Comparison of ENCODE assay signal across 26 cellular contexts in genomic region chr1:223487514-223488259, GRCh38.
DNase-seq lines count a peak whose midpoint lies in the region; ATAC-seq and TF ChIP-seq lines count a peak whose summit lies in the region.
"Had no signal": no experiment of that assay in that cellular context is flagged by ENCODE, and none has a peak within 500 bp of the region (broad histone marks: within the 10 kb centered on the region; RNA-seq: fewer than 3 reads in every experiment).

No MANE protein-coding gene starts in this region.

- no peak overlapping the region for H3K4me3 ChIP-seq in GM23338
- no peak overlapping the region for H3K4me3 ChIP-seq in lung
- no peak overlapping the region for H3K4me3 ChIP-seq in Peyer's patch
- H3K4me3 ChIP-seq: BLaER1 treated with 17β-estradiol and CSF1 and Interleukin-3, amounts not matched to agents 10 nM and 100 nM; gastrocnemius medialis; hepatocyte; K562; uterus had no signal

- no peaks in the 10 kb centered on the region for H3K27me3 ChIP-seq in GM23338 (ENCODE audit: insufficient read depth)
- H3K27me3 ChIP-seq in lung (ENCODE audit: control insufficient read depth, insufficient read depth): no peaks in the 10 kb centered on the region
- H3K27me3 ChIP-seq in Peyer's patch: no peaks in the 10 kb centered on the region
- H3K27me3 ChIP-seq: BLaER1 treated with 17β-estradiol and CSF1 and Interleukin-3, amounts not matched to agents 10 nM and 100 nM; uterus had no signal

- H3F3A ChIP-seq in GM23338 (replicated peaks; ENCODE audit: low read depth): no peaks in the 10 kb centered on the region

- H3K9me2 ChIP-seq in GM23338 (ENCODE audit: insufficient read depth): peaks cover 3% of the 10 kb centered on the region; the same call in 1 of the 2 replicates

- ATAC-seq in GM23338: peak; percentile 46
- peak; percentile 48 for ATAC-seq in lung (ENCODE audit: insufficient read depth, low FRiP score)
- no peak for ATAC-seq in HG02678 (IDR thresholded peaks at IDR 0.05; ENCODE audit: unreplicated experiment)
- no peak for ATAC-seq in GM21423 (IDR thresholded peaks at IDR 0.05; ENCODE audit: unreplicated experiment)
- ATAC-seq: activated CD8-positive, alpha-beta memory T cell treated with anti-CD3 and anti-CD28 coated beads, Interleukin-2, amount 10 ng/mL, durations not matched to agents 7 days and 5 days; gastrocnemius medialis; K562; left colon; naive thymus-derived CD8-positive, alpha-beta T cell; Panc1 had no signal

- peak overlapping the region; percentile 20; the same call in 1 of the 2 replicates for H3K27ac Mint-ChIP-seq in GM23338
- H3K27ac Mint-ChIP-seq: activated CD8-positive, alpha-beta memory T cell treated with anti-CD3 and anti-CD28 coated beads, Interleukin-2, amount 10 ng/mL, durations not matched to agents 7 days and 5 days had no signal

- H2AFZ ChIP-seq in GM23338: peak overlapping the region; percentile 33
- H2AFZ ChIP-seq: hepatocyte had no signal

- WGBS in lung, 2 donors: 64 to 76% methylated on average over 10 of the region's 10 CpGs

- H3K9me3 Mint-ChIP-seq in GM23338: no peaks in the 10 kb centered on the region
- H3K9me3 Mint-ChIP-seq: naive thymus-derived CD8-positive, alpha-beta T cell had no signal

- H3K79me2 ChIP-seq in GM23338 (replicated peaks; ENCODE audit: insufficient read depth): no peaks in the 10 kb centered on the region
- H3K79me2 ChIP-seq: hepatocyte had no signal

- H3K4me1 ChIP-seq in GM23338 (ENCODE audit: insufficient read depth) (peaks cover 19% of the 10 kb centered on the region), lung (ENCODE audit: control insufficient read depth in 2 of 2, insufficient read depth in 2 of 2, low read length in 2 of 2) (peaks cover 0 to 3% of the 10 kb centered on the region in 2 donors), Peyer's patch (no peaks in the 10 kb centered on the region)
- H3K4me1 ChIP-seq: gastrocnemius medialis, uterus had no signal

- 0 out of 3 replicates have a peak, but pooled peaks cover 2% of the 10 kb centered on the region for H3K36me3 Mint-ChIP-seq in GM23338 (ENCODE audit: low read depth)
- H3K36me3 Mint-ChIP-seq: activated CD8-positive, alpha-beta memory T cell treated with anti-CD3 and anti-CD28 coated beads, Interleukin-2, amount 10 ng/mL, durations not matched to agents 7 days and 5 days; naive thymus-derived CD8-positive, alpha-beta T cell had no signal

- H3K27ac ChIP-seq in GM23338 (ENCODE audit: low read depth) (no peak overlapping the region; the same call in 1 of the 2 replicates), lung (ENCODE audit: low read depth in 1 of 2, low read length in 1 of 2) (peak overlapping the region in 1 of 2 donors; percentile 1), Peyer's patch (no peak overlapping the region)
- H3K27ac ChIP-seq: BLaER1 treated with 17β-estradiol and CSF1 and Interleukin-3, amounts not matched to agents 10 nM and 100 nM; gastrocnemius medialis; hepatocyte; uterus had no signal

- H4K20me1 ChIP-seq in GM23338 (replicated peaks; ENCODE audit: insufficient read depth): no peaks in the 10 kb centered on the region
- H4K20me1 ChIP-seq: BLaER1 treated with 17β-estradiol and CSF1 and Interleukin-3, amounts not matched to agents 10 nM and 100 nM had no signal

- H3K4me3 Mint-ChIP-seq in GM23338: no peak overlapping the region; the same call in 2 of the 3 replicates
- H3K4me3 Mint-ChIP-seq: activated CD8-positive, alpha-beta memory T cell treated with anti-CD3 and anti-CD28 coated beads, Interleukin-2, amount 10 ng/mL, durations not matched to agents 7 days and 5 days; naive thymus-derived CD8-positive, alpha-beta T cell had no signal

- H3K9me3 ChIP-seq in lung (ENCODE audit: control insufficient read depth in 2 of 2, insufficient read depth in 1 of 2, low read length in 1 of 2): no peaks in the 10 kb centered on the region
- no peaks in the 10 kb centered on the region for H3K9me3 ChIP-seq in Peyer's patch
- H3K9me3 ChIP-seq: BLaER1 treated with 17β-estradiol and CSF1 and Interleukin-3, amounts not matched to agents 10 nM and 100 nM; gastrocnemius medialis; uterus had no signal

- DNase-seq in GM23338 (ENCODE audit: low spot score): peak; percentile 36
- peak; percentile 77 for DNase-seq in NCI-H1105 treated with DMSO at 0.1 percent for 48 hours (lab: John Stamatoyannopoulos, UW)
- peak; percentile 15 for DNase-seq in NCI-H774 (lab: John Stamatoyannopoulos, UW)
- peak; percentile 74 for DNase-seq in lung (ENCODE audit: low spot score)
- DNase-seq in AG20443 (ENCODE audit: low spot score): no peak
- DNase-seq in Peyer's patch: no peak
- DNase-seq: activated CD4-positive, alpha-beta T cell treated with anti-CD3 and anti-CD28 coated beads, Interleukin-2, amount 50 U/mL, for 1 hour; activated CD8-positive, alpha-beta memory T cell treated with anti-CD3 and anti-CD28 coated beads, Interleukin-2, amount 10 ng/mL, durations not matched to agents 7 days and 5 days; activated naive CD4-positive, alpha-beta T cell; activated T-cell treated with anti-CD3 and anti-CD28 coated beads, Interleukin-2, amount 50 U/mL, for 48 hours; cerebellar nuclear complex; gastrocnemius medialis; HCEC 1CT; left colon; midbrain; naive thymus-derived CD8-positive, alpha-beta T cell; NCI-H2227 treated with DMSO at 0.1 percent for 48 hours; SIG-M5; stimulated activated naive CD4-positive, alpha-beta T cell treated with Interleukin-2 at 50 U/mL for 16 hours; uterus had no signal

- no peaks in the 10 kb centered on the region for H3K36me3 ChIP-seq in GM23338 (ENCODE audit: insufficient read depth)
- no peaks in the 10 kb centered on the region for H3K36me3 ChIP-seq in lung (ENCODE audit: control insufficient read depth in 2 of 2, insufficient read depth in 2 of 2, low read length in 2 of 2)
- no peaks in the 10 kb centered on the region for H3K36me3 ChIP-seq in Peyer's patch
- H3K36me3 ChIP-seq: BLaER1 treated with 17β-estradiol and CSF1 and Interleukin-3, amounts not matched to agents 10 nM and 100 nM; gastrocnemius medialis; uterus had no signal

- peak overlapping the region; percentile 25; the same call in 1 of the 2 replicates for H3K4me2 ChIP-seq in GM23338
- H3K4me2 ChIP-seq: BLaER1 treated with 17β-estradiol and CSF1 and Interleukin-3, amounts not matched to agents 10 nM and 100 nM; hepatocyte had no signal

- TF ChIP-seq CTCF in GM23338 (conservative IDR thresholded peaks at IDR 0.05; ENCODE audit: low read depth in 2 of 2) (no peak), lung (IDR thresholded peaks at IDR 0.05; ENCODE audit: control extremely low read depth, extremely low read depth) (no peak), Peyer's patch (IDR thresholded peaks at IDR 0.05) (no peak)

- H3K4me1 Mint-ChIP-seq in GM23338: peaks cover 22% of the 10 kb centered on the region
- H3K4me1 Mint-ChIP-seq: activated CD8-positive, alpha-beta memory T cell treated with anti-CD3 and anti-CD28 coated beads, Interleukin-2, amount 10 ng/mL, durations not matched to agents 7 days and 5 days had no signal

- H3K27me3 Mint-ChIP-seq in GM23338 (ENCODE audit: insufficient read depth, low read depth, poor library complexity): peaks cover 3% of the 10 kb centered on the region

- TF ChIP-seq POLR2A in Peyer's patch (IDR thresholded peaks at IDR 0.05): no peak

TF ChIP-seq in GM23338, 12 proteins besides CTCF, POLR2A, EP300 and RAD21 (continues in another document):
- TF ChIP-seq ZNF114 (CRISPR knock-in tag; IDR thresholded peaks at IDR 0.05): no peak
- no peak for TF ChIP-seq POLR2AphosphoS5 (IDR thresholded peaks at IDR 0.05; ENCODE audit: low read depth)
- TF ChIP-seq, protein P1, sequence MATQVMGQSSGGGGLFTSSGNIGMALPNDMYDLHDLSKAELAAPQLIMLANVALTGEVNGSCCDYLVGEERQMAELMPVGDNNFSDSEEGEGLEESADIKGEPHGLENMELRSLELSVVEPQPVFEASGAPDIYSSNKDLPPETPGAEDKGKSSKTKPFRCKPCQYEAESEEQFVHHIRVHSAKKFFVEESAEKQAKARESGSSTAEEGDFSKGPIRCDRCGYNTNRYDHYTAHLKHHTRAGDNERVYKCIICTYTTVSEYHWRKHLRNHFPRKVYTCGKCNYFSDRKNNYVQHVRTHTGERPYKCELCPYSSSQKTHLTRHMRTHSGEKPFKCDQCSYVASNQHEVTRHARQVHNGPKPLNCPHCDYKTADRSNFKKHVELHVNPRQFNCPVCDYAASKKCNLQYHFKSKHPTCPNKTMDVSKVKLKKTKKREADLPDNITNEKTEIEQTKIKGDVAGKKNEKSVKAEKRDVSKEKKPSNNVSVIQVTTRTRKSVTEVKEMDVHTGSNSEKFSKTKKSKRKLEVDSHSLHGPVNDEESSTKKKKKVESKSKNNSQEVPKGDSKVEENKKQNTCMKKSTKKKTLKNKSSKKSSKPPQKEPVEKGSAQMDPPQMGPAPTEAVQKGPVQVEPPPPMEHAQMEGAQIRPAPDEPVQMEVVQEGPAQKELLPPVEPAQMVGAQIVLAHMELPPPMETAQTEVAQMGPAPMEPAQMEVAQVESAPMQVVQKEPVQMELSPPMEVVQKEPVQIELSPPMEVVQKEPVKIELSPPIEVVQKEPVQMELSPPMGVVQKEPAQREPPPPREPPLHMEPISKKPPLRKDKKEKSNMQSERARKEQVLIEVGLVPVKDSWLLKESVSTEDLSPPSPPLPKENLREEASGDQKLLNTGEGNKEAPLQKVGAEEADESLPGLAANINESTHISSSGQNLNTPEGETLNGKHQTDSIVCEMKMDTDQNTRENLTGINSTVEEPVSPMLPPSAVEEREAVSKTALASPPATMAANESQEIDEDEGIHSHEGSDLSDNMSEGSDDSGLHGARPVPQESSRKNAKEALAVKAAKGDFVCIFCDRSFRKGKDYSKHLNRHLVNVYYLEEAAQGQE (IDR thresholded peaks at IDR 0.05; ENCODE audit: unreplicated experiment): no peak
- no peak for TF ChIP-seq EZH2 (IDR thresholded peaks at IDR 0.05; ENCODE audit: low read depth, unreplicated experiment)
- TF ChIP-seq ZNF331 (CRISPR knock-in tag; IDR thresholded peaks at IDR 0.05; ENCODE audit: low read depth): no peak
- no peak for TF ChIP-seq EZH2phosphoT487 (IDR thresholded peaks at IDR 0.05; ENCODE audit: unreplicated experiment)
- no peak for TF ChIP-seq JUNB (IDR thresholded peaks at IDR 0.05; ENCODE audit: unreplicated experiment)
- no peak for TF ChIP-seq CREB1 (CRISPR knock-in tag; IDR thresholded peaks at IDR 0.05; ENCODE audit: low read depth)

Comparison
In these comparisons a context has a peak if more than half of its experiments do, and no peak if none do; other contexts are left out.
1. ATAC-seq: peak in GM23338 (single experiment) and lung (single experiment); none in HG02678 (single experiment) and GM21423 (single experiment).
2. DNase-seq: peak in GM23338 (single experiment), NCI-H1105 treated with DMSO at 0.1 percent for 48 hours (single experiment), NCI-H774 (single experiment) and lung (single experiment); none in AG20443 (single experiment) and Peyer's patch (0 of 3).